Comparison of ENCODE assay signal across 2 cellular contexts in the genomic region with DNA sequence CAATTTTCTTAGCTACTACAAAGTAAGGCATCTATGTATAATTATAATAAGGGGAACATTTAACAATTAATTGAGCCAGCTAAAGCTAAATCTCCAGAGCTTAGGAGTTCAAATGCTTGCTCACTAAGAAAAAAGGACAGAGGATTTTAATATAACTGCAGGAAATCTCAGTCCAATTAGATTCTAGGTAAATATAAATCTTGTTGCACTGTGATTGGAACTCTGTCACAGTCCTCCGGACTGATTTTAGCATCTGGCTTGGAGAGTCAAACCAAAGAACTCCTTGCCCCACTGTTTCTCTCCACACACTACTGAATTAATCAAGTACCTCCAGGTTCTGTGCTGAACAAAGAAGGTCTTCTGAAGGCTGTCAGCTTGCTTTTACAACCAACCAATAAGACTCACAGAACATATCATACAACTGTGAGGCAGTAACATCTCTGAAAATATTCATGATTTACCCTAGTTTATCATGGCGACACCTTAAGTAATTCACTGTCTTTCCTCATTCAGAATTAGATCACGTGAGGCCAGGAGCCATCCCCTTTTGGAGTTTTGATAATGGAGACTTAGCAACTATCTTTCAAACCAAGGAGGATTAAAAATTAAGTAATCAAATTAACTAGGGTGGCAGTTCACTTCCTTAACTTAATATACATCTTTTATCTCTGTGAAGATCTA.
A peak's percentile ranks its signal among the peaks of the same experiment; 100 is the strongest.
TF ChIP-seq lines count a peak whose summit lies in the region.

No MANE protein-coding gene starts in this region.

TF ChIP-seq in GM23338, 12 proteins besides CTCF, POLR2A, EP300 and RAD21 (continues in another document):
- TF ChIP-seq, protein P1, sequence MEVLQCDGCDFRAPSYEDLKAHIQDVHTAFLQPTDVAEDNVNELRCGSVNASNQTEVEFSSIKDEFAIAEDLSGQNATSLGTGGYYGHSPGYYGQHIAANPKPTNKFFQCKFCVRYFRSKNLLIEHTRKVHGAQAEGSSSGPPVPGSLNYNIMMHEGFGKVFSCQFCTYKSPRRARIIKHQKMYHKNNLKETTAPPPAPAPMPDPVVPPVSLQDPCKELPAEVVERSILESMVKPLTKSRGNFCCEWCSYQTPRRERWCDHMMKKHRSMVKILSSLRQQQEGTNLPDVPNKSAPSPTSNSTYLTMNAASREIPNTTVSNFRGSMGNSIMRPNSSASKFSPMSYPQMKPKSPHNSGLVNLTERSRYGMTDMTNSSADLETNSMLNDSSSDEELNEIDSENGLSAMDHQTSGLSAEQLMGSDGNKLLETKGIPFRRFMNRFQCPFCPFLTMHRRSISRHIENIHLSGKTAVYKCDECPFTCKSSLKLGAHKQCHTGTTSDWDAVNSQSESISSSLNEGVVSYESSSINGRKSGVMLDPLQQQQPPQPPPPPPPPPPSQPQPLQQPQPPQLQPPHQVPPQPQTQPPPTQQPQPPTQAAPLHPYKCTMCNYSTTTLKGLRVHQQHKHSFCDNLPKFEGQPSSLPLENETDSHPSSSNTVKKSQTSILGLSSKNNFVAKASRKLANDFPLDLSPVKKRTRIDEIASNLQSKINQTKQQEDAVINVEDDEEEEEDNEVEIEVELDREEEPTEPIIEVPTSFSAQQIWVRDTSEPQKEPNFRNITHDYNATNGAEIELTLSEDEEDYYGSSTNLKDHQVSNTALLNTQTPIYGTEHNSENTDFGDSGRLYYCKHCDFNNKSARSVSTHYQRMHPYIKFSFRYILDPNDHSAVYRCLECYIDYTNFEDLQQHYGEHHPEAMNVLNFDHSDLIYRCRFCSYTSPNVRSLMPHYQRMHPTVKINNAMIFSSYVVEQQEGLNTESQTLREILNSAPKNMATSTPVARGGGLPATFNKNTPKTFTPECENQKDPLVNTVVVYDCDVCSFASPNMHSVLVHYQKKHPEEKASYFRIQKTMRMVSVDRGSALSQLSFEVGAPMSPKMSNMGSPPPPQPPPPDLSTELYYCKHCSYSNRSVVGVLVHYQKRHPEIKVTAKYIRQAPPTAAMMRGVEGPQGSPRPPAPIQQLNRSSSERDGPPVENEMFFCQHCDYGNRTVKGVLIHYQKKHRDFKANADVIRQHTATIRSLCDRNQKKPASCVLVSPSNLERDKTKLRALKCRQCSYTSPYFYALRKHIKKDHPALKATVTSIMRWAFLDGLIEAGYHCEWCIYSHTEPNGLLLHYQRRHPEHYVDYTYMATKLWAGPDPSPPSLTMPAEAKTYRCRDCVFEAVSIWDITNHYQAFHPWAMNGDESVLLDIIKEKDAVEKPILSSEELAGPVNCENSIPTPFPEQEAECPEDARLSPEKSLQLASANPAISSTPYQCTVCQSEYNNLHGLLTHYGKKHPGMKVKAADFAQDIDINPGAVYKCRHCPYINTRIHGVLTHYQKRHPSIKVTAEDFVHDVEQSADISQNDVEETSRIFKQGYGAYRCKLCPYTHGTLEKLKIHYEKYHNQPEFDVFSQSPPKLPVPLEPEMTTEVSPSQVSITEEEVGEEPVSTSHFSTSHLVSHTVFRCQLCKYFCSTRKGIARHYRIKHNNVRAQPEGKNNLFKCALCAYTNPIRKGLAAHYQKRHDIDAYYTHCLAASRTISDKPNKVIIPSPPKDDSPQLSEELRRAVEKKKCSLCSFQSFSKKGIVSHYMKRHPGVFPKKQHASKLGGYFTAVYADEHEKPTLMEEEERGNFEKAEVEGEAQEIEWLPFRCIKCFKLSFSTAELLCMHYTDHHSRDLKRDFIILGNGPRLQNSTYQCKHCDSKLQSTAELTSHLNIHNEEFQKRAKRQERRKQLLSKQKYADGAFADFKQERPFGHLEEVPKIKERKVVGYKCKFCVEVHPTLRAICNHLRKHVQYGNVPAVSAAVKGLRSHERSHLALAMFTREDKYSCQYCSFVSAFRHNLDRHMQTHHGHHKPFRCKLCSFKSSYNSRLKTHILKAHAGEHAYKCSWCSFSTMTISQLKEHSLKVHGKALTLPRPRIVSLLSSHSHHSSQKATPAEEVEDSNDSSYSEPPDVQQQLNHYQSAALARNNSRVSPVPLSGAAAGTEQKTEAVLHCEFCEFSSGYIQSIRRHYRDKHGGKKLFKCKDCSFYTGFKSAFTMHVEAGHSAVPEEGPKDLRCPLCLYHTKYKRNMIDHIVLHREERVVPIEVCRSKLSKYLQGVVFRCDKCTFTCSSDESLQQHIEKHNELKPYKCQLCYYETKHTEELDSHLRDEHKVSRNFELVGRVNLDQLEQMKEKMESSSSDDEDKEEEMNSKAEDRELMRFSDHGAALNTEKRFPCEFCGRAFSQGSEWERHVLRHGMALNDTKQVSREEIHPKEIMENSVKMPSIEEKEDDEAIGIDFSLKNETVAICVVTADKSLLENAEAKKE (CRISPR knock-in tag; IDR thresholded peaks at IDR 0.05): no peak
- TF ChIP-seq STAT1 (IDR thresholded peaks at IDR 0.05; ENCODE audit: unreplicated experiment) (no peak), CREB1 (CRISPR knock-in tag; IDR thresholded peaks at IDR 0.05; ENCODE audit: low read depth) (no peak), ZNF331 (CRISPR knock-in tag; IDR thresholded peaks at IDR 0.05; ENCODE audit: low read depth) (no peak), ZNF114 (CRISPR knock-in tag; IDR thresholded peaks at IDR 0.05) (no peak), EZH2phosphoT487 (IDR thresholded peaks at IDR 0.05; ENCODE audit: unreplicated experiment) (no peak), POLR2AphosphoS5 (IDR thresholded peaks at IDR 0.05; ENCODE audit: low read depth) (no peak), JUNB (IDR thresholded peaks at IDR 0.05; ENCODE audit: unreplicated experiment) (no peak), EZH2 (IDR thresholded peaks at IDR 0.05; ENCODE audit: low read depth, unreplicated experiment) (no peak)
- TF ChIP-seq, protein P2, sequence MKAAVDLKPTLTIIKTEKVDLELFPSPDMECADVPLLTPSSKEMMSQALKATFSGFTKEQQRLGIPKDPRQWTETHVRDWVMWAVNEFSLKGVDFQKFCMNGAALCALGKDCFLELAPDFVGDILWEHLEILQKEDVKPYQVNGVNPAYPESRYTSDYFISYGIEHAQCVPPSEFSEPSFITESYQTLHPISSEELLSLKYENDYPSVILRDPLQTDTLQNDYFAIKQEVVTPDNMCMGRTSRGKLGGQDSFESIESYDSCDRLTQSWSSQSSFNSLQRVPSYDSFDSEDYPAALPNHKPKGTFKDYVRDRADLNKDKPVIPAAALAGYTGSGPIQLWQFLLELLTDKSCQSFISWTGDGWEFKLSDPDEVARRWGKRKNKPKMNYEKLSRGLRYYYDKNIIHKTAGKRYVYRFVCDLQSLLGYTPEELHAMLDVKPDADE (IDR thresholded peaks at IDR 0.05): no peak

TF ChIP-seq in K562, 482 proteins besides CTCF, POLR2A, EP300 and RAD21 (continued from another document):
- TF ChIP-seq, protein P3, sequence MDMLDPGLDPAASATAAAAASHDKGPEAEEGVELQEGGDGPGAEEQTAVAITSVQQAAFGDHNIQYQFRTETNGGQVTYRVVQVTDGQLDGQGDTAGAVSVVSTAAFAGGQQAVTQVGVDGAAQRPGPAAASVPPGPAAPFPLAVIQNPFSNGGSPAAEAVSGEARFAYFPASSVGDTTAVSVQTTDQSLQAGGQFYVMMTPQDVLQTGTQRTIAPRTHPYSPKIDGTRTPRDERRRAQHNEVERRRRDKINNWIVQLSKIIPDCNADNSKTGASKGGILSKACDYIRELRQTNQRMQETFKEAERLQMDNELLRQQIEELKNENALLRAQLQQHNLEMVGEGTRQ (CRISPR knock-in tag; IDR thresholded peaks at IDR 0.05): peak; percentile 34; the same call in 1 of the 2 replicates
